Comparison of ENCODE assay signal across 8 cellular contexts in the genomic region with DNA sequence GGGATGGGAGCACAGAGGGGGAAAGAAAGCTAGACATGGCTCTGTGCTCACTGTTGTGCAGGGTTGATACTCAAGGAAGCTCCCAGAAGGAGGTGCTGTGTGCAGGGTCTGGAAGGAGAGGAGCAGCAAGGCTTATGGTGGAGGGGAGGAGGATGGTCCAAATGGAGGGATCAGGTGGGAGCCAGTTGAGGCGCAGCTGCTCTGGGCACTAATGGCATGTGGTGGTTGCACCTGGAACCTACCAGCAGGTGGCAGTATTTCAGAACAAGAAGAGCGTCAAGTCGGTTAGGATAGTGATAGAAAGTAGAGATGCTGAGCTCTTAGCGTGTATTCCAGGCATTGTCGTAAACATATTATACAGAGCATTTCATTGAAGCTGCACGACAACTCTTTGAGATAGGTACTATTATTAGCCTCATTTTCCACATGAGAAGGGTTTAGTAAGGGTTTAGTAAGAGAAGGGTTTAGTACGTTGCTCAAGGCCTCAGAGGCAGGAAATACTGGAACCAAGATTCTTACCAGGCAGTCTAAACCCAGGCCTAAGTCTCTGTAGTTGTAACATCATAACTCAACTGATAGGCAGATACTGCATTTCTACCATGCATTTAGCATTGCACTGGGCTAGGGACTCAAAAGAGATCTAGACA.
A peak's percentile ranks its signal among the peaks of the same experiment; 100 is the strongest.
DNase-seq lines count a peak whose midpoint lies in the region; TF ChIP-seq lines count a peak whose summit lies in the region.

No MANE protein-coding gene starts in this region.

- H3K4me3 ChIP-seq in GM06990 (replicated peaks; ENCODE audit: low read depth, low read length) (no peak overlapping the region), GM23248 (no peak overlapping the region), astrocyte of the spinal cord (ENCODE audit: low read depth, low read length) (no peak overlapping the region), iPS DF 6.9 (ENCODE audit: low read length) (no peak overlapping the region)

- no peak overlapping the region for H3K9ac ChIP-seq in GM23248

- H3K36me3 ChIP-seq in GM06990 (ENCODE audit: control insufficient read depth, insufficient read depth, low read length) = no peaks in the 10 kb centered on the region
- H3K36me3 ChIP-seq in GM23248 (ENCODE audit: low read depth) = no peaks in the 10 kb centered on the region
- H3K36me3 ChIP-seq in iPS DF 6.9 (ENCODE audit: control insufficient read depth, insufficient read depth, low read length) = no peaks in the 10 kb centered on the region

- WGBS in GM23248 (ENCODE audit: low coverage in 1 of 2, low lambda C conversion rate in 2 of 2, missing lambda C conversion rate in 2 of 2), 2 experiments = 71 to 72% methylated on average over 7 of the region's 7 CpGs
- no CpG with 5 or more reads among the region's 7 CpGs for WGBS in iPS DF 6.9 (ENCODE audit: insufficient coverage, insufficient read length)

- no peak overlapping the region for H2AFZ ChIP-seq in GM23248

- no peaks in the 10 kb centered on the region for H3K9me2 ChIP-seq in GM23248 (ENCODE audit: insufficient read depth)

- no peak overlapping the region for H3K4me2 ChIP-seq in GM23248 (ENCODE audit: unreplicated experiment)

- H3K4me1 ChIP-seq in GM23248 (ENCODE audit: insufficient read depth) = peaks cover 25% of the 10 kb centered on the region
- H3K4me1 ChIP-seq in iPS DF 6.9 (ENCODE audit: control insufficient read depth, insufficient read depth, low read length) = no peaks in the 10 kb centered on the region; the same call in 1 of the 2 replicates

- no peaks in the 10 kb centered on the region for H3K79me2 ChIP-seq in GM23248 (ENCODE audit: insufficient read depth)

- H3K27me3 ChIP-seq in GM06990 (replicated peaks; ENCODE audit: control insufficient read depth, insufficient read depth, low read length) (no peaks in the 10 kb centered on the region), GM23248 (replicated peaks; ENCODE audit: insufficient read depth) (no peaks in the 10 kb centered on the region), iPS DF 6.9 (ENCODE audit: control insufficient read depth, insufficient read depth, low read length) (no peaks in the 10 kb centered on the region)

- DNase-seq in GM06990 (ENCODE audit: extremely low read depth, insufficient read length) (no peak), GM23248 (peak; percentile 65), NCI-H1092 (lab: John Stamatoyannopoulos, UW) (peak; percentile 52), SW 1271 (lab: John Stamatoyannopoulos, UW) (peak; percentile 33 to 60), astrocyte of the spinal cord (ENCODE audit: low read depth, low spot score) (peak; percentile 62), iPS DF 6.9 (ENCODE audit: low read depth, low spot score) (peak; percentile 85), AG08395 (ENCODE audit: low spot score) (no peak)
- DNase-seq in stimulated activated CD4-positive, alpha-beta T cell treated with anti-CD3 and anti-CD28 coated beads, Interleukin-12 subunit alpha, Interleukin-12 subunit beta, amount 100 ng/mL, for 24 hours (ENCODE audit: low read depth in 2 of 2) = peak; percentile 28 to 42

- peaks cover 18% of the 10 kb centered on the region; the same call in 1 of the 2 replicates for H3F3A ChIP-seq in GM23248 (ENCODE audit: insufficient read depth)

- in situ Hi-C loops in GM23248 (cut with MboI) = no loop called here
- in situ Hi-C loops in astrocyte of the spinal cord (cut with HindIII; ENCODE audit: low sequenced_read_pairs) = no loop called here

- peak; percentile 81 for TF ChIP-seq CTCF in GM06990 (IDR thresholded peaks at IDR 0.05; ENCODE audit: insufficient read depth, low read length, poor library complexity, severe bottlenecking)
- peak; percentile 80 for TF ChIP-seq CTCF in astrocyte of the spinal cord (IDR thresholded peaks at IDR 0.05; ENCODE audit: low read depth, low read length)

- H4K20me1 ChIP-seq in GM23248 (ENCODE audit: insufficient read depth) = no peaks in the 10 kb centered on the region

- H3K9me3 ChIP-seq in GM23248 (ENCODE audit: low read depth) (no peaks in the 10 kb centered on the region), iPS DF 6.9 (ENCODE audit: control insufficient read depth, insufficient read depth, low read length) (no peaks in the 10 kb centered on the region)

- H3K27ac ChIP-seq in GM23248 (no peak overlapping the region), iPS DF 6.9 (ENCODE audit: low read length) (no peak overlapping the region)

Comparison
In these comparisons a context has a peak if more than half of its experiments do, and no peak if none do; other contexts are left out.
1. DNase-seq: peak in GM23248 (single experiment), NCI-H1092 (single experiment), SW 1271 (2 of 2), astrocyte of the spinal cord (single experiment), iPS DF 6.9 (single experiment) and stimulated activated CD4-positive, alpha-beta T cell treated with anti-CD3 and anti-CD28 coated beads, Interleukin-12 subunit alpha, Interleukin-12 subunit beta, amount 100 ng/mL, for 24 hours (2 of 2); none in GM06990 (single experiment) and AG08395 (single experiment).